Comparison of ENCODE assay signal across 24 cellular contexts in the genomic region with DNA sequence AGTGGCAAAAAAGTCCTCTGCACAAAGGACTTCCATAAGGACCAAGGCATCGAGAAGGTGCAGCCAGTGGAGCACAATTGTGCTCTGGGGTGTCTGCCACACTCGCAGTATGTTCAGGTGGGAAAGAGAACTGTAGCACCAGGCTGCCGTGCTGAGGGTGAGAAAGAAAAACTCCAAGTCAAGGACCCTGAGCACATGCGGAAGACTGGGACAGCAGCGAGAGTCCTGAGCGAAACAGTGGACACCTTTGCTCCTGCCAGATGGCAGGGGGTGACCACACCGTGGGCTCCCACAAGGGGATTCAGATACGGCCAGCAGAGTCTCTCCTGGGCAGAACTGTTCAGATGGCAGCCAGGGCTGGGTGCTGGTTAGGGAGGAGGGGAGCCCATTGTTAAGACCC.
"Had no signal": no experiment of that assay in that cellular context is flagged by ENCODE, and none has a peak within 500 bp of the region (broad histone marks: within the 10 kb centered on the region; RNA-seq: fewer than 3 reads in every experiment).

No MANE protein-coding gene starts in this region.

- H3K4me1 ChIP-seq: colonic mucosa, foreskin keratinocyte, left lung, lower lobe of right lung had no signal

- H3K4me3 ChIP-seq: colonic mucosa, heart right ventricle, left lung, lower lobe of right lung, mucosa of descending colon had no signal

- H3K9me3 ChIP-seq: colonic mucosa, heart right ventricle, left lung, lower lobe of right lung, mucosa of descending colon had no signal

- H3K36me3 ChIP-seq: colonic mucosa, left lung, lower lobe of right lung had no signal

- H3K27me3 ChIP-seq: colonic mucosa, heart right ventricle, left lung had no signal

- H3K27ac ChIP-seq: colonic mucosa, epithelial cell of prostate, foreskin keratinocyte, heart right ventricle, left lung, lower lobe of right lung had no signal

- FAIRE-seq: endometrium, frontal cortex, islet of Langerhans, keratinocyte had no signal

- ATAC-seq: effector memory CD8-positive, alpha-beta T cell; esophagus mucosa; foreskin keratinocyte; heart right ventricle; left cardiac atrium; left lung; left ventricle myocardium superior; lower lobe of right lung; mucosa of descending colon; naive thymus-derived CD4-positive, alpha-beta T cell had no signal

- DNase-seq: colonic mucosa; cortex of kidney; effector CD8-positive, alpha-beta T cell; effector memory CD8-positive, alpha-beta T cell; endodermal cell; erythroblast; foreskin keratinocyte; glutamatergic neuron; head of caudate nucleus; heart right ventricle; hippocampal formation; left cardiac atrium; left lung; left ventricle myocardium superior; lower lobe of right lung; mesenchymal stem cell; mucosa of descending colon; naive thymus-derived CD4-positive, alpha-beta T cell had no signal
